In the genomic region with DNA sequence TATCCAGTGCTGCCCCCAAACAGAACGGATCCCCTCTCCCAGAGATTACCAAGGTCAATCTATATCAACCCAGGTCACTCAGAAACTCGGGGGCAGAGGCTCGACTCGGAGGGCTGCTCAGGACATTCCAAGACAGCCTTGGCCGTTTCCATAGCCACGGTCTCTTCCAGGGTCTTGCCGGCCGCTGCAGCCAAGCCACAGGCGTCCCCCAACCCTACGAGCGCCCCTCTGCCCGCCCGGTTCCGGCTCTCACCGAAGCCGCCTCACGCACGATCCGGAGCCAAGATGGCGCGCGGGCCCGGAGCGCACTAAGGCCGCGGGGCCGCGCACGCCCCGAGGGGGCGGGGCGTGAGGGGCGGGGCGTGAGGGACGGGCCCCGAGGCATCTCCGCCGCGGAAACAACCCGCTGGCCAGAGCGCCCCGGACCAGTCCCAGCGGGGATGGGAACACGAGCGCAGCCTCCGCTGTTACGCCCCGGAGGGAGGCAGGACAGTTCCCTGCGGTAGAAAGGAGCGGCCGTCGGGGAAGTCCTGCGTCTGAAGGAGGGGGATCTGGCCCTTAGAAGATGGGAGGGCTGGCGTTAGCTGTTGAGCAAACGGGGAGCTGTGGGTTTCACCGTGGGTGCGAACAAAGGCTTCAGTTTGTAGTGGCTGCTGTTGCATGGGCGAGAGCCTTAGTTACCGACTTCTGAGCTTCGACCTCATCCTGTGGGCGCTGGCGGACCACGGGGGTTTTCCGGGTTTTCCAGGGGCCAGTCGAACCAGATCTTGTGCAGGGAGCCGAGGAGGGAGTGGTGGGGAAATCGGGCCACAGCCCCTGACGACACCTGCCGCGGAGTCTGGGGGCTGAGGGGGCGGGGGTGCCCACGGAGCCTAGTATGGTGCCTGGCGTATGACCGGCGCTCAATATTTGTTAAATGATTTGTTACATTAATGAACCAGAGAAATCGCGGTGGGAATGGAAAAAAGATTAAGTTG, we compare ENCODE assay signal across 1 cellular context.
TF ChIP-seq lines count a peak whose summit lies in the region.

A gene with protein sequence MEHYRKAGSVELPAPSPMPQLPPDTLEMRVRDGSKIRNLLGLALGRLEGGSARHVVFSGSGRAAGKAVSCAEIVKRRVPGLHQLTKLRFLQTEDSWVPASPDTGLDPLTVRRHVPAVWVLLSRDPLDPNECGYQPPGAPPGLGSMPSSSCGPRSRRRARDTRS (minus strand): TSS at position 287 of the 977 bp plus-strand sequence. CDS start 801 bp downstream, outside the sequence.

TF ChIP-seq in PFSK-1, 5 proteins besides CTCF, POLR2A, EP300 and RAD21:
- no peak for TF ChIP-seq FOXP2 (optimal IDR thresholded peaks at IDR 0.05; ENCODE audit: borderline replicate concordance, extremely low read depth, extremely low read length, insufficient read depth)
- peak; percentile 87 for TF ChIP-seq TAF1 (IDR thresholded peaks at IDR 0.05; ENCODE audit: borderline replicate concordance, insufficient read depth, low read length)
- TF ChIP-seq REST (IDR thresholded peaks at IDR 0.05; ENCODE audit: insufficient read depth in 1 of 2, low read depth in 2 of 2, low read length in 2 of 2): no peak
- TF ChIP-seq SIN3A (IDR thresholded peaks at IDR 0.05; ENCODE audit: borderline replicate concordance, insufficient read depth, low read length): 0 out of 2 replicates have a peak, but pooled peaks have one; percentile 45
- TF ChIP-seq POLR2AphosphoS5 (IDR thresholded peaks at IDR 0.05; ENCODE audit: low read depth, low read length): peak; percentile 87
